Comparison of ENCODE assay signal across 8 cellular contexts in the genomic region with DNA sequence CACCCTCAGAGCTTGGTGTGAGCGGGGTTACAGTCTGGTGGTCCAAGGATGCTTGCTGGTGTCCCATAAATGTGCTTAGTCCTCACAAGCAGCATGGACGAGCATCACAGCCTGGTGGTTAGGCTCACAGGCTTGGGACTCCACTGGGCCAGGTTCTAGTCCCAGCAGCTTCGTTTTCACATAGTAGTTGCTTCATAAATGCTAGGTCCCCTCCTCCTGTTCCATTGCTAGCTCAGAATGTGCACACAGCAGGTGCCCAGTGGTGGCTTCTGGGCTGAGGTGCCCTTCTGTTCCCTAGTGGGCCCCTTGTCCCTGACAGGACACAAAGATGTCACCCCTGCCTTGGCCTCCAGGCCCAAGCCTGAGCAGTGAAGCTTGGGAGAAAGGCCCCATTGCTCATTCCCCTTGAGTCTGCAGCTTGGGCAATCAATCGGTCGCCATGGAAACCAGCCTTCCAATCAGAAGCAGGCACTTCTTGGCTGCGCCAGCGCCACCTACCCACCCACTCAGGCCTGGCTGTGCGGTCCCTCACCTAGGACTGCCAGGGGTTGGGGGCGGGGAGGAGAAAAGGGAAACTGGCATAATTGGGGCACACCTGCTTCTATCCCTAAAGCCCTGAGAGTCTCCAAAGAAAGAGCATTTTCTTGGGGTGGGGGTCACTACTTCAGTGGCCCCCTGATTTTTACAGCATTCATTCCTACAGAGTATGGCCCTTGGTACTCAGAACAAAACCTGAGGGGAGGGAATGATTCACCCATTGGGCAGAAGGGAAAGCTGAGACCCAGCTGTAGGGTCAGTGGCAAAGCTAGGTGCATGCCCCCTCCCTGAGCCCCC. TPM values are rescaled to one million over a fixed set of nuclear protein-coding genes. Genes with fewer than 3 reads are reported as not detected.
DNase-seq lines count a peak whose midpoint lies in the region; ATAC-seq, FAIRE-seq and TF ChIP-seq lines count a peak whose summit lies in the region.

No MANE protein-coding gene starts in this region.

- H3K36me3 ChIP-seq in ascending aorta: no peaks in the 10 kb centered on the region

- H3K4me3 ChIP-seq in AG04449 (ENCODE audit: low read depth, low read length) (no peak overlapping the region), ascending aorta (no peak overlapping the region)

- peak; percentile 40 for TF ChIP-seq CTCF in AG04449 (IDR thresholded peaks at IDR 0.05; ENCODE audit: insufficient read depth, low read length, missing control alignments)
- peak; percentile 39; the same call in 1 of the 3 replicates for TF ChIP-seq CTCF in GM12872 (IDR thresholded peaks at IDR 0.05; ENCODE audit: insufficient read depth, low read depth, low read length)
- no peak for TF ChIP-seq CTCF in ascending aorta (IDR thresholded peaks at IDR 0.05)

- no peak overlapping the region for H3K27ac ChIP-seq in ascending aorta

- no peaks in the 10 kb centered on the region for H3K9me3 ChIP-seq in ascending aorta

- DNase-seq in AG04449 (ENCODE audit: low read depth, low spot score) (no peak), NCI-H2196 treated with DMSO at 0.1 percent for 48 hours (lab: John Stamatoyannopoulos, UW; ENCODE audit: unreplicated experiment) (peak; percentile 12), iPS DF 4.7 (ENCODE audit: extremely low read depth, low spot score) (peak; percentile 84), urothelium cell line (ENCODE audit: low spot score) (peak; percentile 87), ascending aorta (ENCODE audit: low spot score in 2 of 2) (no peak)
- peak; percentile 59 for DNase-seq in activated CD4-positive, alpha-beta memory T cell treated with anti-CD3 and anti-CD28 coated beads, Interleukin-2, amount 10 ng/mL, durations not matched to agents 7 days and 5 days

- H3K9me3 Mint-ChIP-seq in activated CD4-positive, alpha-beta memory T cell treated with anti-CD3 and anti-CD28 coated beads, Interleukin-2, amount 10 ng/mL, durations not matched to agents 7 days and 5 days: no peaks in the 10 kb centered on the region

- CTCF ChIA-PET in AG04449 (lab: Yijun Ruan, JAX): interaction anchor here (1.0 to 9.6 kb wide), 9 partner anchors 9 to 126 kb away, joined by 3 to 55 read pairs (median 6); no protein-coding TSS in a partner anchor
- CTCF ChIA-PET in activated CD4-positive, alpha-beta memory T cell treated with anti-CD3 and anti-CD28 coated beads, Interleukin-2, amount 10 ng/mL, durations not matched to agents 7 days and 5 days (lab: Charles Lee): interaction anchor here (0.8 to 1.2 kb wide), 3 partner anchors 14 to 236 kb away, joined by 3 read pairs; no protein-coding TSS in a partner anchor

- H3K4me1 ChIP-seq in ascending aorta: no peaks in the 10 kb centered on the region

- FAIRE-seq in urothelium cell line (lab: Jason Lieb, UNC): peak; percentile 94

- H3K36me3 Mint-ChIP-seq in activated CD4-positive, alpha-beta memory T cell treated with anti-CD3 and anti-CD28 coated beads, Interleukin-2, amount 10 ng/mL, durations not matched to agents 7 days and 5 days (ENCODE audit: low read depth): no peaks in the 10 kb centered on the region

- H3K4me3 Mint-ChIP-seq in activated CD4-positive, alpha-beta memory T cell treated with anti-CD3 and anti-CD28 coated beads, Interleukin-2, amount 10 ng/mL, durations not matched to agents 7 days and 5 days: no peak overlapping the region

- H3K27me3 ChIP-seq in ascending aorta: peaks cover 24% of the 10 kb centered on the region

- POLR2A ChIA-PET in AG04449 (lab: Yijun Ruan, JAX): no interaction called here
- POLR2A ChIA-PET in activated CD4-positive, alpha-beta memory T cell treated with anti-CD3 and anti-CD28 coated beads, Interleukin-2, amount 10 ng/mL, durations not matched to agents 7 days and 5 days (lab: Charles Lee): no interaction called here

- intact Hi-C loops in ascending aorta (cut with DNase I): no loop called here

- no peak for ATAC-seq in HG03025 (IDR thresholded peaks at IDR 0.05; ENCODE audit: low FRiP score, unreplicated experiment)

- peaks cover 66% of the 10 kb centered on the region for H3K27me3 Mint-ChIP-seq in activated CD4-positive, alpha-beta memory T cell treated with anti-CD3 and anti-CD28 coated beads, Interleukin-2, amount 10 ng/mL, durations not matched to agents 7 days and 5 days

- H3K4me1 Mint-ChIP-seq in activated CD4-positive, alpha-beta memory T cell treated with anti-CD3 and anti-CD28 coated beads, Interleukin-2, amount 10 ng/mL, durations not matched to agents 7 days and 5 days: peaks cover 9% of the 10 kb centered on the region

- H3K27ac Mint-ChIP-seq in activated CD4-positive, alpha-beta memory T cell treated with anti-CD3 and anti-CD28 coated beads, Interleukin-2, amount 10 ng/mL, durations not matched to agents 7 days and 5 days: no peak overlapping the region

RNA-seq across cellular contexts. Expression of a gene that starts 48.1 kb away (rescaled TPM):
- total RNA-seq in activated CD4-positive, alpha-beta memory T cell treated with anti-CD3 and anti-CD28 coated beads, Interleukin-2, amount 10 ng/mL, durations not matched to agents 7 days and 5 days: 100 to 1,000 TPM; 114 to 126 TPM
- total RNA-seq in ascending aorta: 130 TPM

Comparison
In these comparisons a context has a peak if more than half of its experiments do, and no peak if none do; other contexts are left out.
1. DNase-seq: peak in NCI-H2196 treated with DMSO at 0.1 percent for 48 hours (single experiment), activated CD4-positive, alpha-beta memory T cell treated with anti-CD3 and anti-CD28 coated beads, Interleukin-2, amount 10 ng/mL, durations not matched to agents 7 days and 5 days (single experiment), iPS DF 4.7 (single experiment) and urothelium cell line (single experiment); none in AG04449 (single experiment) and ascending aorta (0 of 2).
2. CTCF ChIP-seq: peak in AG04449 (single experiment) and GM12872 (single experiment); none in ascending aorta (0 of 3).